Comparison of ENCODE assay signal across 7 cellular contexts in genomic region chr21:44846201-44846484, GRCh38. TPM values are rescaled to one million over a fixed set of nuclear protein-coding genes. Genes with fewer than 3 reads are reported as not detected.
DNase-seq lines count a peak whose midpoint lies in the region; ATAC-seq and TF ChIP-seq lines count a peak whose summit lies in the region.

No MANE protein-coding gene starts in this region.

- peak overlapping the region; percentile 40; the same call in 1 of the 2 replicates for H3K27ac Mint-ChIP-seq in GM23338

- H3K4me3 ChIP-seq in GM23338 (peak overlapping the region; percentile 36), WI38 (ENCODE audit: low read depth, low read length) (peak overlapping the region; percentile 45), fibroblast of villous mesenchyme (ENCODE audit: low read depth, low read length) (peak overlapping the region; percentile 51), spleen (peak overlapping the region in 7 of 8 donors; percentile 16 to 61 (median 31))

- H3K27me3 Mint-ChIP-seq in GM23338 (ENCODE audit: insufficient read depth, low read depth, poor library complexity), result peaks cover 14% of the 10 kb centered on the region

- peaks cover 13% of the 10 kb centered on the region for H3K4me1 Mint-ChIP-seq in GM23338

- H3K9me3 ChIP-seq in spleen, result no peaks in the 10 kb centered on the region

- H2AFZ ChIP-seq in GM23338, result no peak overlapping the region

- H3K4me3 Mint-ChIP-seq in GM23338, result peak overlapping the region; percentile 63

- H3K4me2 ChIP-seq in GM23338, result peak overlapping the region; percentile 65

- no peak for DNase-seq in GM23338 (ENCODE audit: low spot score)
- DNase-seq in fibroblast of villous mesenchyme (ENCODE audit: low read depth), result no peak
- DNase-seq in spleen, result no peak
- no peak for DNase-seq in NCI-H146 (lab: John Stamatoyannopoulos, UW)
- DNase-seq in GM13977 (ENCODE audit: low spot score), result no peak
- no peak for DNase-seq in NCI-H128 (lab: John Stamatoyannopoulos, UW; ENCODE audit: unreplicated experiment)

- H3K27me3 ChIP-seq in GM23338 (ENCODE audit: insufficient read depth), result no peaks in the 10 kb centered on the region
- peaks cover 0 to 26% (median 0%) of the 10 kb centered on the region in 7 donors for H3K27me3 ChIP-seq in spleen (replicated peaks in 1 of 7)

- in situ Hi-C loops in GM13977 (cut with MboI; ENCODE audit: low pct_unique_long_range_greater_than_20kb, low sequenced_read_pairs, unreplicated experiment), result no loop called here

- TF ChIP-seq CTCF in GM23338 (conservative IDR thresholded peaks at IDR 0.05; ENCODE audit: low read depth in 2 of 2) (no peak; a peak in 1 of 4 replicates), WI38 (IDR thresholded peaks at IDR 0.05; ENCODE audit: low read depth, low read length) (no peak), fibroblast of villous mesenchyme (IDR thresholded peaks at IDR 0.05; ENCODE audit: insufficient read depth, low read depth, low read length) (no peak), spleen (IDR thresholded peaks at IDR 0.05 in 8 of 11, conservative IDR thresholded peaks at IDR 0.05 in 3 of 11) (peak in 1 of 11 experiments; percentile 4), GM13977 (IDR thresholded peaks at IDR 0.05; ENCODE audit: extremely low read depth, insufficient read depth, missing control alignments) (no peak)

- 0 out of 2 replicates have a peak, but pooled peaks cover 17% of the 10 kb centered on the region for H3K36me3 ChIP-seq in GM23338 (ENCODE audit: insufficient read depth)
- H3K36me3 ChIP-seq in spleen, result peaks cover 3 to 36% (median 28%) of the 10 kb centered on the region in 6 donors

- H3K4me1 ChIP-seq in GM23338 (ENCODE audit: insufficient read depth) (peaks cover 11% of the 10 kb centered on the region), spleen (peaks cover 17 to 51% (median 23%) of the 10 kb centered on the region in 6 donors)

- intact Hi-C loops in spleen (cut with DNase I; ENCODE audit: low total_unique reads), result no loop called here

- 4 to 11% (median 6%) methylated on average over 1 of the region's 1 CpG for WGBS in spleen, 5 donors

- H3K79me2 ChIP-seq in GM23338 (replicated peaks; ENCODE audit: insufficient read depth), result no peaks in the 10 kb centered on the region

- H3F3A ChIP-seq in GM23338 (replicated peaks; ENCODE audit: low read depth), result peaks cover 3% of the 10 kb centered on the region; the same call in 1 of the 2 replicates

- no peaks in the 10 kb centered on the region; the same call in 1 of the 2 replicates for H4K20me1 ChIP-seq in GM23338 (replicated peaks; ENCODE audit: insufficient read depth)

- no peak for TF ChIP-seq POLR2A in spleen (IDR thresholded peaks at IDR 0.05)

- H3K9me3 Mint-ChIP-seq in GM23338, result no peaks in the 10 kb centered on the region; the same call in 2 of the 3 replicates

- ATAC-seq in GM23338, result no peak

- 0 out of 2 replicates have a peak overlapping the region, but pooled peaks have one; percentile 17 for H3K27ac ChIP-seq in GM23338 (ENCODE audit: low read depth)
- peak overlapping the region in 5 of 8 donors; percentile 36 to 63 (median 47) for H3K27ac ChIP-seq in spleen

- no peaks in the 10 kb centered on the region for H3K9me2 ChIP-seq in GM23338 (ENCODE audit: insufficient read depth)

- H3K36me3 Mint-ChIP-seq in GM23338 (ENCODE audit: low read depth), result peaks cover 24% of the 10 kb centered on the region

TF ChIP-seq in GM23338, 12 proteins besides CTCF, POLR2A, EP300 and RAD21:
- TF ChIP-seq CREB1 (CRISPR knock-in tag; IDR thresholded peaks at IDR 0.05; ENCODE audit: low read depth), result no peak
- no peak for TF ChIP-seq POLR2AphosphoS5 (IDR thresholded peaks at IDR 0.05; ENCODE audit: low read depth)
- TF ChIP-seq ZNF331 (CRISPR knock-in tag; IDR thresholded peaks at IDR 0.05; ENCODE audit: low read depth), result no peak
- no peak for TF ChIP-seq STAT1 (IDR thresholded peaks at IDR 0.05; ENCODE audit: unreplicated experiment)
- TF ChIP-seq ZNF114 (CRISPR knock-in tag; IDR thresholded peaks at IDR 0.05), result no peak
- TF ChIP-seq EZH2phosphoT487 (IDR thresholded peaks at IDR 0.05; ENCODE audit: unreplicated experiment), result no peak
- TF ChIP-seq REST (IDR thresholded peaks at IDR 0.05; ENCODE audit: unreplicated experiment), result no peak
- no peak for TF ChIP-seq EZH2 (IDR thresholded peaks at IDR 0.05; ENCODE audit: low read depth, unreplicated experiment)
- no peak for TF ChIP-seq JUNB (IDR thresholded peaks at IDR 0.05; ENCODE audit: unreplicated experiment)

RNA-seq across cellular contexts. Expression of gene PTTG1IP, which starts 27.3 kb away (rescaled TPM):
- total RNA-seq in GM23338 (2014; rRNA removed; shearing (Covaris generic)), result 168 and 172 TPM in 2 replicates
- polyA plus RNA-seq in GM23338 (2016; fragmentation: Nextera tagmentation; extraction: Ambion mirVana), result 96.0 and 99.9 TPM in 2 replicates
- 201 and 245 TPM in 2 replicates for total RNA-seq in fibroblast of villous mesenchyme
- total RNA-seq in spleen, result 100 to 1,000 TPM; 121 to 189 (median 165) TPM
- 10 to 100 TPM; 57.6 to 69.3 (median 64.9) TPM for polyA plus RNA-seq in spleen

RNA-seq across cellular contexts. Expression of gene SUMO3, which starts 28.3 kb away (rescaled TPM):
- total RNA-seq in GM23338 (2014; rRNA removed; shearing (Covaris generic)), result 91.9 and 103 TPM in 2 replicates
- 90.6 and 90.8 TPM in 2 replicates for polyA plus RNA-seq in GM23338 (2016; fragmentation: Nextera tagmentation; extraction: Ambion mirVana)
- total RNA-seq in fibroblast of villous mesenchyme, result 81.5 and 102 TPM in 2 replicates
- total RNA-seq in spleen, result 100 to 1,000 TPM in 1 of 7 donors, 10 to 100 TPM in 6; 62.2 to 101 (median 68.6) TPM
- polyA plus RNA-seq in spleen, result 10 to 100 TPM; 38.2 to 90.7 (median 57.9) TPM

RNA-seq across cellular contexts. Expression of gene UBE2G2, which starts 44.5 kb away (rescaled TPM):
- 100 and 112 TPM in 2 replicates for total RNA-seq in GM23338 (2014; rRNA removed; shearing (Covaris generic))
- 55.0 and 66.4 TPM in 2 replicates for polyA plus RNA-seq in GM23338 (2016; fragmentation: Nextera tagmentation; extraction: Ambion mirVana)
- 86.7 and 88.5 TPM in 2 replicates for total RNA-seq in fibroblast of villous mesenchyme
- 100 to 1,000 TPM in 3 of 7 donors, 10 to 100 TPM in 4; 81.1 to 125 (median 93.8) TPM for total RNA-seq in spleen
- 10 to 100 TPM; 39.4 to 58.0 (median 46.9) TPM for polyA plus RNA-seq in spleen
